ENCODE assay signal across 1 cellular context in genomic region chr7:135558337-135558767, GRCh38.
TF ChIP-seq lines count a peak whose summit lies in the region.

No MANE protein-coding gene starts in this region.

TF ChIP-seq in IMR-90, 13 proteins besides CTCF, POLR2A, EP300 and RAD21:
- TF ChIP-seq CEBPB (IDR thresholded peaks at IDR 0.05; ENCODE audit: low read depth, low read length) (no peak), SMC3 (IDR thresholded peaks at IDR 0.05; ENCODE audit: low read depth, low read length) (peak; percentile 61)
